In the genomic region with DNA sequence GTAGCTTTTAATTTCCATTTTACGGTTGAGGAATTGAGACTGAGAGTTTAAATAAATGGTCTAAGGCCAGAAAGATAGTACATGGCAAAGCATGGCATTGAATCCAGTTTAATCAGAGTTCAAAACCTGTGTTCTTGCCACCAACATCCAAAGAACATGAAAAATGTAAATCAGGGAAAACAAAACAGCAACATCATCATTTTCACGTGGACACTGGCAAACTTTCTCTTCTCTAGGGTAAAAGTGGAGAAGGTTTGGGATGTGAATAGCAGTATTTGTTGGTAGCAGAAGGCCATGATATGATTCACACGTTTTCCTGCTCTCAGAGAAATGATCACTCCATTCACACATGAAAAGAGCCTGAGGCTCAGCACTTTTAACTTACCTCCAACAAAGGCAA, we compare ENCODE assay signal across 29 cellular contexts.
"Had no signal": no experiment of that assay in that cellular context is flagged by ENCODE, and none has a peak within 500 bp of the region (broad histone marks: within the 10 kb centered on the region; RNA-seq: fewer than 3 reads in every experiment).

No MANE protein-coding gene starts in this region.

- H3K27ac ChIP-seq: body of pancreas, brain microvascular endothelial cell, breast epithelium, VCaP had no signal

- ATAC-seq: activated CD8-positive, alpha-beta memory T cell treated with anti-CD3 and anti-CD28 coated beads, Interleukin-2, amount 10 ng/mL, durations not matched to agents 7 days and 5 days; activated CD8-positive, alpha-beta T cell treated with anti-CD3 and anti-CD28 coated beads, Interleukin-2, amount 10 ng/mL, durations not matched to agents 7 days and 5 days; activated naive CD8-positive, alpha-beta T cell treated with anti-CD3 and anti-CD28 coated beads, Interleukin-2, amount 50 U/mL, for 24 hours; body of pancreas had no signal

- DNase-seq: activated B cell treated with CpG ODN at 0.5 μM for 24 hours; activated CD4-positive, alpha-beta memory T cell treated with anti-CD3 and anti-CD28 coated beads, Interleukin-2, amount 10 ng/mL, durations not matched to agents 7 days and 5 days; activated CD4-positive, alpha-beta T cell treated with anti-CD3 and anti-CD28 coated beads for 4 hours; activated CD4-positive, alpha-beta T cell treated with anti-CD3 and anti-CD28 coated beads, Interleukin-2, amount 10 ng/mL, durations not matched to agents 24 days and 14 days; activated CD4-positive, alpha-beta T cell treated with anti-CD3 and anti-CD28 coated beads, Interleukin-2, amount 50 U/mL, for 48 hours; activated CD4-positive, CD25-positive, alpha-beta regulatory T cell treated with anti-CD3 and anti-CD28 coated beads, Interleukin-2, amount 50 U/mL, for 72 hours; activated CD8-positive, alpha-beta memory T cell treated with anti-CD3 and anti-CD28 coated beads for 24 hours; activated CD8-positive, alpha-beta memory T cell treated with anti-CD3 and anti-CD28 coated beads, Interleukin-2, amount 10 ng/mL, durations not matched to agents 7 days and 5 days; activated CD8-positive, alpha-beta memory T cell treated with anti-CD3 and anti-CD28 coated beads, Interleukin-2, amount 50 U/mL, for 48 hours; activated CD8-positive, alpha-beta T cell treated with anti-CD3 and anti-CD28 coated beads, Interleukin-2, amount 10 ng/mL, durations not matched to agents 7 days and 5 days; activated effector memory CD4-positive, alpha-beta T cell treated with Interleukin-2 at 50 U/mL for 16 hours; activated gamma-delta T cell; activated naive CD4-positive, alpha-beta T cell treated with anti-CD3 and anti-CD28 coated beads, Interleukin-2, amount 10 ng/mL, durations not matched to agents 7 days and 5 days; activated naive CD4-positive, alpha-beta T cell treated with Interleukin-2 at 50 U/mL for 16 hours; activated naive CD8-positive, alpha-beta T cell treated with anti-CD3 and anti-CD28 coated beads, Interleukin-2, amount 10 ng/mL, durations not matched to agents 7 days and 5 days; activated naive CD8-positive, alpha-beta T cell treated with anti-CD3 and anti-CD28 coated beads, Interleukin-2, amount 50 U/mL, for 24 hours; activated T-cell treated with anti-CD3 and anti-CD28 coated beads, Interleukin-2, amount 50 U/mL, for 24 hours; activated T-cell treated with anti-CD3 and anti-CD28 coated beads, Interleukin-2, amount 50 U/mL, for 48 hours; amniotic stem cell; aorta; body of pancreas; brain microvascular endothelial cell; central memory CD4-positive, alpha-beta T cell; T-helper 2 cell; T-helper 9 cell had no signal

- H3K4me1 ChIP-seq: body of pancreas, breast epithelium had no signal

- H3K36me3 ChIP-seq: brain microvascular endothelial cell, breast epithelium had no signal

- H3K27me3 ChIP-seq: body of pancreas, brain microvascular endothelial cell had no signal

- FAIRE-seq: astrocyte, TTC549 had no signal

- H3K4me3 ChIP-seq: body of pancreas, breast epithelium had no signal
